ENCODE assay signal across 1 cellular context in the genomic region with DNA sequence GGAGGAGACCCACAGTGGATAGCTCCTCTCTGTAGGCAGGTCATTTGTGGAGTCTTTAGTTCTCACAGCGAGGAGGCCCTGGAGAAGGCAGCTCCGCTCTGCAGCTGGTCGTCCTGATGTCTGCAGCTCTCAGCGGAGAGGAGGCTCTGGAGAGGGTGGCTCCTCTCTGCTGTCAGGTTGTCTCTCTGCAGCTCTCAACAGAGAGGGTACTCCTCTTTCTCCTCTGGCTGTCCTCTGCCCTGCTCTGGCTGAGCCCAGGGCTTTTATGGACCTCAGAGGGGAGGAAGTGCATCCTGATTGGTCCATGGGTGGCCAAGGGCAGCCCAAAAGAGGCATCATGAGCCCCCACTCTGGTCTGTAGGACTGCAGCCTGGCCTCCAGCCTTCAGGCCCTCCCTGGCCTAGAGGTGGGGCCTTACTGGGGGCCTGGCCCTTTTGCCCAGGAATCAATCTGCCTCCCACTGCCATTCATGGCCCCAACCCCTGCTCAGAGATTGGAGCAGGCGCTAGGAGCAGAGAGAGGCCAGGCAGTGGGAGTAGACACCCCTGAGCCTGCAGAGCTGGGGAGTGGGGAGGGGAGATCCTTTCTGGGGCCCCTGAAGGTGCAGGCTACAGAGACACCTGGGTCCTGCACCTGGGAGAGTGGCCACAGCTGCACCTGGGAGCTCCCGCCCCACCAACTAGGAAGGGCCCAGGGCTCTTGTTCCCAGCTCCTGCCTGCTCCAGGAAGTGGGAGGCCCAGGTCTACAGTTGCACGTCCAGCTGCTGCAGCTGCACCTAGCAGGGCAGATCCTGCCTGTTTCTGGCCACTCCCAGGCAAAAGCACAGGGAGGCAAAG.
TF ChIP-seq lines count a peak whose summit lies in the region.

No MANE protein-coding gene starts in this region.

TF ChIP-seq in HepG2, 621 proteins besides CTCF, POLR2A, EP300 and RAD21 (continued from another document):
- TF ChIP-seq, protein P1, sequence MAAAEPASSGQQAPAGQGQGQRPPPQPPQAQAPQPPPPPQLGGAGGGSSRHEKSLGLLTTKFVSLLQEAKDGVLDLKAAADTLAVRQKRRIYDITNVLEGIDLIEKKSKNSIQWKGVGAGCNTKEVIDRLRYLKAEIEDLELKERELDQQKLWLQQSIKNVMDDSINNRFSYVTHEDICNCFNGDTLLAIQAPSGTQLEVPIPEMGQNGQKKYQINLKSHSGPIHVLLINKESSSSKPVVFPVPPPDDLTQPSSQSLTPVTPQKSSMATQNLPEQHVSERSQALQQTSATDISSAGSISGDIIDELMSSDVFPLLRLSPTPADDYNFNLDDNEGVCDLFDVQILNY (CRISPR knock-in tag; conservative IDR thresholded peaks at IDR 0.05) = no peak
- TF ChIP-seq NR2F2 (IDR thresholded peaks at IDR 0.05; ENCODE audit: borderline replicate concordance, low read depth) = no peak
- TF ChIP-seq TCF12 (IDR thresholded peaks at IDR 0.05) = no peak
- TF ChIP-seq TCF12 (CRISPR knock-in tag; IDR thresholded peaks at IDR 0.05) = 0 out of 2 replicates have a peak, but pooled peaks have one; percentile 64
- no peak for TF ChIP-seq ZSCAN25 (CRISPR knock-in tag; IDR thresholded peaks at IDR 0.05)
- peak; percentile 66 for TF ChIP-seq SRF (IDR thresholded peaks at IDR 0.05; ENCODE audit: low read depth, low read length)
- peak; percentile 82 for TF ChIP-seq ZEB1 (IDR thresholded peaks at IDR 0.05; ENCODE audit: insufficient replicate concordance, low read depth)
- TF ChIP-seq, protein P2, sequence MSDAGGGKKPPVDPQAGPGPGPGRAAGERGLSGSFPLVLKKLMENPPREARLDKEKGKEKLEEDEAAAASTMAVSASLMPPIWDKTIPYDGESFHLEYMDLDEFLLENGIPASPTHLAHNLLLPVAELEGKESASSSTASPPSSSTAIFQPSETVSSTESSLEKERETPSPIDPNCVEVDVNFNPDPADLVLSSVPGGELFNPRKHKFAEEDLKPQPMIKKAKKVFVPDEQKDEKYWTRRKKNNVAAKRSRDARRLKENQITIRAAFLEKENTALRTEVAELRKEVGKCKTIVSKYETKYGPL (CRISPR knock-in tag; IDR thresholded peaks at IDR 0.05) = no peak
- TF ChIP-seq ZNF333 (CRISPR knock-in tag; IDR thresholded peaks at IDR 0.05; ENCODE audit: borderline replicate concordance) = peak; percentile 25; the same call in 1 of the 2 replicates
- no peak for TF ChIP-seq CHD4 (IDR thresholded peaks at IDR 0.05; ENCODE audit: borderline replicate concordance, low read length)
- peak; percentile 26; the same call in 1 of the 2 replicates for TF ChIP-seq ZNF616 (CRISPR knock-in tag; IDR thresholded peaks at IDR 0.05; ENCODE audit: low read depth)
- no peak for TF ChIP-seq NFIC (IDR thresholded peaks at IDR 0.05; ENCODE audit: low read length)
- TF ChIP-seq, protein P3, sequence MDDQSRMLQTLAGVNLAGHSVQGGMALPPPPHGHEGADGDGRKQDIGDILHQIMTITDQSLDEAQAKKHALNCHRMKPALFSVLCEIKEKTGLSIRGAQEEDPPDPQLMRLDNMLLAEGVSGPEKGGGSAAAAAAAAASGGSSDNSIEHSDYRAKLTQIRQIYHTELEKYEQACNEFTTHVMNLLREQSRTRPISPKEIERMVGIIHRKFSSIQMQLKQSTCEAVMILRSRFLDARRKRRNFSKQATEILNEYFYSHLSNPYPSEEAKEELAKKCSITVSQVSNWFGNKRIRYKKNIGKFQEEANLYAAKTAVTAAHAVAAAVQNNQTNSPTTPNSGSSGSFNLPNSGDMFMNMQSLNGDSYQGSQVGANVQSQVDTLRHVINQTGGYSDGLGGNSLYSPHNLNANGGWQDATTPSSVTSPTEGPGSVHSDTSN (CRISPR knock-in tag; IDR thresholded peaks at IDR 0.05; ENCODE audit: borderline replicate concordance) = no peak
- TF ChIP-seq, protein P4, sequence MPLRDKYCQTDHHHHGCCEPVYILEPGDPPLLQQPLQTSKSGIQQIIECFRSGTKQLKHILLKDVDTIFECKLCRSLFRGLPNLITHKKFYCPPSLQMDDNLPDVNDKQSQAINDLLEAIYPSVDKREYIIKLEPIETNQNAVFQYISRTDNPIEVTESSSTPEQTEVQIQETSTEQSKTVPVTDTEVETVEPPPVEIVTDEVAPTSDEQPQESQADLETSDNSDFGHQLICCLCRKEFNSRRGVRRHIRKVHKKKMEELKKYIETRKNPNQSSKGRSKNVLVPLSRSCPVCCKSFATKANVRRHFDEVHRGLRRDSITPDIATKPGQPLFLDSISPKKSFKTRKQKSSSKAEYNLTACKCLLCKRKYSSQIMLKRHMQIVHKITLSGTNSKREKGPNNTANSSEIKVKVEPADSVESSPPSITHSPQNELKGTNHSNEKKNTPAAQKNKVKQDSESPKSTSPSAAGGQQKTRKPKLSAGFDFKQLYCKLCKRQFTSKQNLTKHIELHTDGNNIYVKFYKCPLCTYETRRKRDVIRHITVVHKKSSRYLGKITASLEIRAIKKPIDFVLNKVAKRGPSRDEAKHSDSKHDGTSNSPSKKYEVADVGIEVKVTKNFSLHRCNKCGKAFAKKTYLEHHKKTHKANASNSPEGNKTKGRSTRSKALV (CRISPR knock-in tag; IDR thresholded peaks at IDR 0.05) = peak; percentile 38; the same call in 1 of the 2 replicates
- no peak for TF ChIP-seq KLF16 (CRISPR knock-in tag; IDR thresholded peaks at IDR 0.05)
- TF ChIP-seq ZKSCAN8 (CRISPR knock-in tag; IDR thresholded peaks at IDR 0.05; ENCODE audit: borderline replicate concordance) = 0 out of 2 replicates have a peak, but pooled peaks have one; percentile 26
- TF ChIP-seq RFX5 (IDR thresholded peaks at IDR 0.05; ENCODE audit: low read depth, low read length) = no peak
- TF ChIP-seq SOX13 (IDR thresholded peaks at IDR 0.05) = no peak
- no peak for TF ChIP-seq SOX13 (CRISPR knock-in tag; conservative IDR thresholded peaks at IDR 0.05 in 1 of 2, IDR thresholded peaks at IDR 0.05 in 1 of 2)
- TF ChIP-seq, protein P5, sequence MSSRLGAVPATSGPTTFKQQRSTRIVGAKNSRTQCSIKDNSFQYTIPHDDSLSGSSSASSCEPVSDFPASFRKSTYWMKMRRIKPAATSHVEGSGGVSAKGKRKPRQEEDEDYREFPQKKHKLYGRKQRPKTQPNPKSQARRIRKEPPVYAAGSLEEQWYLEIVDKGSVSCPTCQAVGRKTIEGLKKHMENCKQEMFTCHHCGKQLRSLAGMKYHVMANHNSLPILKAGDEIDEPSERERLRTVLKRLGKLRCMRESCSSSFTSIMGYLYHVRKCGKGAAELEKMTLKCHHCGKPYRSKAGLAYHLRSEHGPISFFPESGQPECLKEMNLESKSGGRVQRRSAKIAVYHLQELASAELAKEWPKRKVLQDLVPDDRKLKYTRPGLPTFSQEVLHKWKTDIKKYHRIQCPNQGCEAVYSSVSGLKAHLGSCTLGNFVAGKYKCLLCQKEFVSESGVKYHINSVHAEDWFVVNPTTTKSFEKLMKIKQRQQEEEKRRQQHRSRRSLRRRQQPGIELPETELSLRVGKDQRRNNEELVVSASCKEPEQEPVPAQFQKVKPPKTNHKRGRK (CRISPR knock-in tag; IDR thresholded peaks at IDR 0.05) = 0 out of 2 replicates have a peak, but pooled peaks have one; percentile 44
- TF ChIP-seq, protein P6, sequence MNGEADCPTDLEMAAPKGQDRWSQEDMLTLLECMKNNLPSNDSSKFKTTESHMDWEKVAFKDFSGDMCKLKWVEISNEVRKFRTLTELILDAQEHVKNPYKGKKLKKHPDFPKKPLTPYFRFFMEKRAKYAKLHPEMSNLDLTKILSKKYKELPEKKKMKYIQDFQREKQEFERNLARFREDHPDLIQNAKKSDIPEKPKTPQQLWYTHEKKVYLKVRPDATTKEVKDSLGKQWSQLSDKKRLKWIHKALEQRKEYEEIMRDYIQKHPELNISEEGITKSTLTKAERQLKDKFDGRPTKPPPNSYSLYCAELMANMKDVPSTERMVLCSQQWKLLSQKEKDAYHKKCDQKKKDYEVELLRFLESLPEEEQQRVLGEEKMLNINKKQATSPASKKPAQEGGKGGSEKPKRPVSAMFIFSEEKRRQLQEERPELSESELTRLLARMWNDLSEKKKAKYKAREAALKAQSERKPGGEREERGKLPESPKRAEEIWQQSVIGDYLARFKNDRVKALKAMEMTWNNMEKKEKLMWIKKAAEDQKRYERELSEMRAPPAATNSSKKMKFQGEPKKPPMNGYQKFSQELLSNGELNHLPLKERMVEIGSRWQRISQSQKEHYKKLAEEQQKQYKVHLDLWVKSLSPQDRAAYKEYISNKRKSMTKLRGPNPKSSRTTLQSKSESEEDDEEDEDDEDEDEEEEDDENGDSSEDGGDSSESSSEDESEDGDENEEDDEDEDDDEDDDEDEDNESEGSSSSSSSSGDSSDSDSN (CRISPR knock-in tag; IDR thresholded peaks at IDR 0.05) = peak; percentile 46
- 0 out of 2 replicates have a peak, but pooled peaks have one; percentile 31 for TF ChIP-seq ZSCAN20 (CRISPR knock-in tag; IDR thresholded peaks at IDR 0.05; ENCODE audit: borderline replicate concordance)
- peak; percentile 7; the same call in 1 of the 2 replicates for TF ChIP-seq MAZ (IDR thresholded peaks at IDR 0.05; ENCODE audit: borderline replicate concordance, low read depth, low read length)
- TF ChIP-seq MAZ (CRISPR knock-in tag; IDR thresholded peaks at IDR 0.05; ENCODE audit: low read depth) = peak; percentile 66; the same call in 1 of the 2 replicates
- TF ChIP-seq NFE2L2 (IDR thresholded peaks at IDR 0.05; ENCODE audit: low read length) = no peak
- TF ChIP-seq NFKB2 (CRISPR knock-in tag; IDR thresholded peaks at IDR 0.05; ENCODE audit: borderline replicate concordance) = no peak
- 0 out of 2 replicates have a peak, but pooled peaks have one; percentile 17 for TF ChIP-seq HDAC2 (CRISPR knock-in tag; IDR thresholded peaks at IDR 0.05)
- TF ChIP-seq, protein P7, sequence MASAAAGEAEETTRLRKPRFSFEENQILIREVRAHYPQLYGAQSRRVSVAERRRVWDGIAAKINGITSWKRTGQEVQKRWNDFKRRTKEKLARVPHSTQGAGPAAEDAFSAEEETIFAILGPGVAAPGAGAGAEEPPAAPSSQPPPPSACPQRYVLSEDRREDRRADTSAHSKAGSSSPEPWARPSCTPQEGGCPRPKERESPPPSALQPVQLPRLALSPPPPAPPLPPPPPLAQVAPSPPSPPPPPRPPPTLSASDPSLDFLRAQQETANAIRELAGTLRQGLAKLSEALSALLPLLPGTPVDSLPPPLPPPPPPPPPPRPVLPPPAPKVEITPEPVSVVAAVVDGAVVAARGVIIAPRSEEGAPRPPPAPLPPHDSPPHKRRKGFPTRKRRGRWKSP (CRISPR knock-in tag; IDR thresholded peaks at IDR 0.05) = no peak
- TF ChIP-seq, protein P8, sequence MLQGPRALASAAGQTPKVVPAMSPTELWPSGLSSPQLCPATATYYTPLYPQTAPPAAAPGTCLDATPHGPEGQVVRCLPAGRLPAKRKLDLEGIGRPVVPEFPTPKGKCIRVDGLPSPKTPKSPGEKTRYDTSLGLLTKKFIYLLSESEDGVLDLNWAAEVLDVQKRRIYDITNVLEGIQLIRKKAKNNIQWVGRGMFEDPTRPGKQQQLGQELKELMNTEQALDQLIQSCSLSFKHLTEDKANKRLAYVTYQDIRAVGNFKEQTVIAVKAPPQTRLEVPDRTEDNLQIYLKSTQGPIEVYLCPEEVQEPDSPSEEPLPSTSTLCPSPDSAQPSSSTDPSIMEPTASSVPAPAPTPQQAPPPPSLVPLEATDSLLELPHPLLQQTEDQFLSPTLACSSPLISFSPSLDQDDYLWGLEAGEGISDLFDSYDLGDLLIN (CRISPR knock-in tag; IDR thresholded peaks at IDR 0.05; ENCODE audit: borderline replicate concordance) = no peak
- TF ChIP-seq KAT2B (IDR thresholded peaks at IDR 0.05; ENCODE audit: borderline replicate concordance, low read depth, low read length) = no peak
- TF ChIP-seq SP4 (CRISPR knock-in tag; IDR thresholded peaks at IDR 0.05) = no peak
- no peak for TF ChIP-seq MTA3 (CRISPR knock-in tag; IDR thresholded peaks at IDR 0.05)
- TF ChIP-seq, protein P9, sequence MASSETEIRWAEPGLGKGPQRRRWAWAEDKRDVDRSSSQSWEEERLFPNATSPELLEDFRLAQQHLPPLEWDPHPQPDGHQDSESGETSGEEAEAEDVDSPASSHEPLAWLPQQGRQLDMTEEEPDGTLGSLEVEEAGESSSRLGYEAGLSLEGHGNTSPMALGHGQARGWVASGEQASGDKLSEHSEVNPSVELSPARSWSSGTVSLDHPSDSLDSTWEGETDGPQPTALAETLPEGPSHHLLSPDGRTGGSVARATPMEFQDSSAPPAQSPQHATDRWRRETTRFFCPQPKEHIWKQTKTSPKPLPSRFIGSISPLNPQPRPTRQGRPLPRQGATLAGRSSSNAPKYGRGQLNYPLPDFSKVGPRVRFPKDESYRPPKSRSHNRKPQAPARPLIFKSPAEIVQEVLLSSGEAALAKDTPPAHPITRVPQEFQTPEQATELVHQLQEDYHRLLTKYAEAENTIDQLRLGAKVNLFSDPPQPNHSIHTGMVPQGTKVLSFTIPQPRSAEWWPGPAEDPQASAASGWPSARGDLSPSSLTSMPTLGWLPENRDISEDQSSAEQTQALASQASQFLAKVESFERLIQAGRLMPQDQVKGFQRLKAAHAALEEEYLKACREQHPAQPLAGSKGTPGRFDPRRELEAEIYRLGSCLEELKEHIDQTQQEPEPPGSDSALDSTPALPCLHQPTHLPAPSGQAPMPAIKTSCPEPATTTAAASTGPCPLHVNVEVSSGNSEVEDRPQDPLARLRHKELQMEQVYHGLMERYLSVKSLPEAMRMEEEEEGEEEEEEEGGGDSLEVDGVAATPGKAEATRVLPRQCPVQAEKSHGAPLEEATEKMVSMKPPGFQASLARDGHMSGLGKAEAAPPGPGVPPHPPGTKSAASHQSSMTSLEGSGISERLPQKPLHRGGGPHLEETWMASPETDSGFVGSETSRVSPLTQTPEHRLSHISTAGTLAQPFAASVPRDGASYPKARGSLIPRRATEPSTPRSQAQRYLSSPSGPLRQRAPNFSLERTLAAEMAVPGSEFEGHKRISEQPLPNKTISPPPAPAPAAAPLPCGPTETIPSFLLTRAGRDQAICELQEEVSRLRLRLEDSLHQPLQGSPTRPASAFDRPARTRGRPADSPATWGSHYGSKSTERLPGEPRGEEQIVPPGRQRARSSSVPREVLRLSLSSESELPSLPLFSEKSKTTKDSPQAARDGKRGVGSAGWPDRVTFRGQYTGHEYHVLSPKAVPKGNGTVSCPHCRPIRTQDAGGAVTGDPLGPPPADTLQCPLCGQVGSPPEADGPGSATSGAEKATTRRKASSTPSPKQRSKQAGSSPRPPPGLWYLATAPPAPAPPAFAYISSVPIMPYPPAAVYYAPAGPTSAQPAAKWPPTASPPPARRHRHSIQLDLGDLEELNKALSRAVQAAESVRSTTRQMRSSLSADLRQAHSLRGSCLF (CRISPR knock-in tag; IDR thresholded peaks at IDR 0.05; ENCODE audit: borderline replicate concordance) = no peak
- no peak for TF ChIP-seq ATF7 (IDR thresholded peaks at IDR 0.05)
- 0 out of 2 replicates have a peak, but pooled peaks have one; percentile 19 for TF ChIP-seq ATF7 (CRISPR knock-in tag; IDR thresholded peaks at IDR 0.05)
- peak; percentile 65 for TF ChIP-seq MEF2D (CRISPR knock-in tag; IDR thresholded peaks at IDR 0.05)
- no peak for TF ChIP-seq ZNF143 (CRISPR knock-in tag; IDR thresholded peaks at IDR 0.05)
- no peak for TF ChIP-seq SNRNP70 (IDR thresholded peaks at IDR 0.05; ENCODE audit: low read depth, low read length)
- TF ChIP-seq MTA1 (CRISPR knock-in tag; IDR thresholded peaks at IDR 0.05; ENCODE audit: borderline replicate concordance) = no peak; the same call in 1 of the 2 replicates
